Comparison of ENCODE assay signal across 15 cellular contexts in genomic region chr3:128056258-128056657, GRCh38. TPM values are rescaled to one million over a fixed set of nuclear protein-coding genes. Genes with fewer than 3 reads are reported as not detected.
DNase-seq lines count a peak whose midpoint lies in the region; ATAC-seq and TF ChIP-seq lines count a peak whose summit lies in the region.
"Had no signal": no experiment of that assay in that cellular context is flagged by ENCODE, and none has a peak within 500 bp of the region (broad histone marks: within the 10 kb centered on the region; RNA-seq: fewer than 3 reads in every experiment).

No MANE protein-coding gene starts in this region.

- H3K4me3 Mint-ChIP-seq in activated T-cell treated with anti-CD3 and anti-CD28 coated beads, Interleukin-2, amount 50 U/mL, for 72 hours: no peak overlapping the region

- H3K9me3 ChIP-seq in SK-N-MC (ENCODE audit: low read depth, low read length) (no peaks in the 10 kb centered on the region), smooth muscle cell (replicated peaks; ENCODE audit: low read depth) (no peaks in the 10 kb centered on the region), mucosa of descending colon (no peaks in the 10 kb centered on the region)
- H3K9me3 ChIP-seq: BLaER1, HAP-1 had no signal

- no peak overlapping the region for H2AFZ ChIP-seq in smooth muscle cell (ENCODE audit: low read depth)

- H3K27ac ChIP-seq in SK-N-MC (no peak overlapping the region; the same call in 1 of the 2 replicates), epithelial cell of prostate (peak overlapping the region; percentile 6), smooth muscle cell (ENCODE audit: low read depth) (peak overlapping the region; percentile 97)
- H3K27ac ChIP-seq: BLaER1 had no signal

- peak overlapping the region; percentile 94 for H3K4me2 ChIP-seq in smooth muscle cell
- H3K4me2 ChIP-seq: BLaER1 had no signal

- H3K27me3 ChIP-seq in smooth muscle cell (ENCODE audit: low read depth): no peaks in the 10 kb centered on the region
- H3K27me3 ChIP-seq: BLaER1 had no signal

- peaks cover 38% of the 10 kb centered on the region for H3K4me1 Mint-ChIP-seq in activated T-cell treated with anti-CD3 and anti-CD28 coated beads, Interleukin-2, amount 50 U/mL, for 72 hours (ENCODE audit: low read depth)

- H3K36me3 ChIP-seq in SK-N-MC (ENCODE audit: insufficient read depth, low read length) (peaks cover 81% of the 10 kb centered on the region), smooth muscle cell (ENCODE audit: low read depth) (peaks cover 30% of the 10 kb centered on the region), mucosa of descending colon (ENCODE audit: low read depth) (peaks cover 27% of the 10 kb centered on the region)

- H3K9ac ChIP-seq in SK-N-MC (ENCODE audit: insufficient read length): peak overlapping the region; percentile 31
- no peak overlapping the region for H3K9ac ChIP-seq in smooth muscle cell (ENCODE audit: low read depth)
- H3K9ac ChIP-seq: BLaER1 had no signal

- H3K4me1 ChIP-seq in smooth muscle cell (ENCODE audit: low read depth) (peaks cover 18% of the 10 kb centered on the region), mucosa of descending colon (ENCODE audit: low read depth) (peaks cover 20% of the 10 kb centered on the region)

- peaks cover 17% of the 10 kb centered on the region for H3F3A ChIP-seq in smooth muscle cell (ENCODE audit: low read depth)

- H3K27me3 Mint-ChIP-seq in activated T-cell treated with anti-CD3 and anti-CD28 coated beads, Interleukin-2, amount 50 U/mL, for 72 hours (ENCODE audit: low read depth): no peaks in the 10 kb centered on the region

- H3K36me3 Mint-ChIP-seq in activated T-cell treated with anti-CD3 and anti-CD28 coated beads, Interleukin-2, amount 50 U/mL, for 72 hours (ENCODE audit: insufficient read depth in 2 of 2): peaks cover 22 to 42% of the 10 kb centered on the region in 2 donors

- intact Hi-C loops in mucosa of descending colon (cut with DNase I, micrococcal nuclease): no loop called here

- peaks cover 86% of the 10 kb centered on the region for H4K20me1 ChIP-seq in smooth muscle cell (ENCODE audit: low read depth)

- H3K4me3 ChIP-seq in SK-N-MC: no peak overlapping the region
- no peak overlapping the region for H3K4me3 ChIP-seq in smooth muscle cell
- no peak overlapping the region for H3K4me3 ChIP-seq in mucosa of descending colon
- H3K4me3 ChIP-seq: BLaER1, HAP-1 had no signal

- DNase-seq in activated T-cell treated with anti-CD3 and anti-CD28 coated beads, Interleukin-2, amount 50 U/mL, for 72 hours: no peak
- DNase-seq in activated T-cell treated with anti-CD3 and anti-CD28 coated beads, Interleukin-2, amount 50 U/mL, for 1 hour: no peak
- DNase-seq in SK-N-MC (ENCODE audit: low read depth, low spot score) (no peak), epithelial cell of prostate (ENCODE audit: low read depth, low spot score) (no peak), smooth muscle cell (lab: John Stamatoyannopoulos, UW; ENCODE audit: unreplicated experiment) (no peak), mucosa of descending colon (no peak), SHP77 (lab: John Stamatoyannopoulos, UW) (no peak)
- DNase-seq: 8988T, AML-193, DMS53, IMR-90 had no signal

- H3K79me2 ChIP-seq in smooth muscle cell (ENCODE audit: low read depth): peaks cover 75% of the 10 kb centered on the region

- no peak for ATAC-seq in activated T-cell treated with anti-CD3 and anti-CD28 coated beads, Interleukin-2, amount 50 U/mL, for 72 hours (replicated peaks in 1 of 2)
- ATAC-seq in mucosa of descending colon (no peak), GM21576 (IDR thresholded peaks at IDR 0.05; ENCODE audit: unreplicated experiment) (no peak)
- ATAC-seq: GM12878 had no signal

- no peaks in the 10 kb centered on the region for H3K9me3 Mint-ChIP-seq in activated T-cell treated with anti-CD3 and anti-CD28 coated beads, Interleukin-2, amount 50 U/mL, for 72 hours

- peak overlapping the region; percentile 100 for H3K27ac Mint-ChIP-seq in activated T-cell treated with anti-CD3 and anti-CD28 coated beads, Interleukin-2, amount 50 U/mL, for 72 hours

- TF ChIP-seq CTCF in smooth muscle cell (IDR thresholded peaks at IDR 0.05; ENCODE audit: borderline replicate concordance, insufficient read depth, poor library complexity, severe bottlenecking) (no peak), mucosa of descending colon (IDR thresholded peaks at IDR 0.05) (no peak)

- WGBS in smooth muscle cell (ENCODE audit: low lambda C conversion rate): 66% methylated on average over 4 of the region's 4 CpGs

RNA-seq across cellular contexts. Expression of gene SEC61A1, which starts 4.0 kb away (rescaled TPM):
- 100 to 1,000 TPM; 152 to 188 TPM for total RNA-seq in activated T-cell treated with anti-CD3 and anti-CD28 coated beads, Interleukin-2, amount 50 U/mL, for 72 hours
- 324 and 385 TPM in 2 replicates for total RNA-seq in smooth muscle cell
- 310 and 392 TPM in 2 replicates for polyA plus RNA-seq in smooth muscle cell
- total RNA-seq in mucosa of descending colon: 100 to 1,000 TPM; 111 to 159 (median 116) TPM
